Comparison of ENCODE assay signal across 1 cellular context in genomic region chr4:17945303-17945702, GRCh38.
TF ChIP-seq lines count a peak whose summit lies in the region.

No MANE protein-coding gene starts in this region.

TF ChIP-seq in K562, 482 proteins besides CTCF, POLR2A, EP300 and RAD21 (continued from another document):
- TF ChIP-seq RERE (CRISPR knock-in tag; IDR thresholded peaks at IDR 0.05; ENCODE audit: borderline replicate concordance), result no peak
- no peak for TF ChIP-seq KLF10 (CRISPR knock-in tag; IDR thresholded peaks at IDR 0.05)
- no peak for TF ChIP-seq HDAC3 (IDR thresholded peaks at IDR 0.05; ENCODE audit: borderline replicate concordance, partially characterized antibody)
- TF ChIP-seq NCOR1 (IDR thresholded peaks at IDR 0.05), result no peak
- no peak for TF ChIP-seq ZFP1 (CRISPR knock-in tag; IDR thresholded peaks at IDR 0.05)
- TF ChIP-seq SMARCA5 (IDR thresholded peaks at IDR 0.05), result no peak
- no peak for TF ChIP-seq FOXJ3 (CRISPR knock-in tag; IDR thresholded peaks at IDR 0.05)
- peak; percentile 84 for TF ChIP-seq MAFF (IDR thresholded peaks at IDR 0.05; ENCODE audit: low read length)
- TF ChIP-seq RNF219 (CRISPR knock-in tag; IDR thresholded peaks at IDR 0.05), result no peak
- TF ChIP-seq PML (IDR thresholded peaks at IDR 0.05; ENCODE audit: low read length), result no peak
- peak; percentile 85 for TF ChIP-seq MAFK (IDR thresholded peaks at IDR 0.05; ENCODE audit: low read length)
- TF ChIP-seq GTF2B (IDR thresholded peaks at IDR 0.05; ENCODE audit: extremely low read depth, insufficient read length), result no peak
- TF ChIP-seq C11orf30 (IDR thresholded peaks at IDR 0.05; ENCODE audit: low read depth), result peak; percentile 65
- TF ChIP-seq MAFG (tag; conservative IDR thresholded peaks at IDR 0.05), result peak; percentile 60
